8 cellular contexts compared by ENCODE assay signal in genomic region chr7:38932509-38933168, GRCh38. TPM values are rescaled to one million over a fixed set of nuclear protein-coding genes. Genes with fewer than 3 reads are reported as not detected.
DNase-seq lines count a peak whose midpoint lies in the region; ATAC-seq, FAIRE-seq and TF ChIP-seq lines count a peak whose summit lies in the region.

No MANE protein-coding gene starts in this region.

- CTCF ChIA-PET in HepG2 (lab: Yijun Ruan, JAX; ENCODE audit: low intra/inter-chr PET ratio, low total read pairs), result interaction anchor here (1.2 to 1.4 kb wide), 2 partner anchors 532 to 587 kb away, joined by 6 to 9 read pairs; no protein-coding TSS in a partner anchor

- WGBS in HepG2 (ENCODE audit: low lambda C conversion rate), result 35% methylated on average over 6 of the region's 6 CpGs

- intact Hi-C loops in HepG2 (cut with micrococcal nuclease; ENCODE audit: unreplicated experiment), result loop anchor here (1.0 to 2.0 kb wide), 3 partner anchors 136 to 588 kb away; no protein-coding TSS in a partner anchor

- TF ChIP-seq CTCF in HFF-Myc (IDR thresholded peaks at IDR 0.05; ENCODE audit: low read depth, low read length, missing control alignments) (peak; percentile 97), cardiac fibroblast (IDR thresholded peaks at IDR 0.05; ENCODE audit: low read depth, low read length) (peak; percentile 97), HepG2 (CRISPR knock-in tag; IDR thresholded peaks at IDR 0.05) (peak; percentile 75)

- no peaks in the 10 kb centered on the region for H3K79me2 ChIP-seq in HepG2 (ENCODE audit: insufficient read depth, low read length)

- POLR2A ChIA-PET in HepG2 (lab: Yijun Ruan, JAX), result no interaction called here

- H3K36me3 ChIP-seq in HepG2 (replicated peaks in 1 of 2; ENCODE audit: control insufficient read depth in 1 of 2, insufficient read depth in 2 of 2, low read length in 2 of 2), result no peaks in the 10 kb centered on the region

- no peaks in the 10 kb centered on the region for H3K4me1 ChIP-seq in HepG2 (ENCODE audit: insufficient read depth, low read length)

- H4K20me1 ChIP-seq in HepG2 (ENCODE audit: insufficient read depth, low read length), result no peaks in the 10 kb centered on the region

- no peaks in the 10 kb centered on the region for H3K9me3 ChIP-seq in HepG2 (ENCODE audit: low read length)

- 0 out of 2 replicates have a peak, but pooled peaks have one; percentile 28 for TF ChIP-seq RAD21 in HepG2 (CRISPR knock-in tag; IDR thresholded peaks at IDR 0.05)

- in situ Hi-C loops in HepG2 (cut with HindIII; ENCODE audit: extremely low pct_ligation_motif_present, low pct_unique_long_range_greater_than_20kb), result loop anchor here (5.0 kb wide), 2 partner anchors 535 to 585 kb away; no protein-coding TSS in a partner anchor

- BruUV-seq in HepG2 (replicated peaks; lab: Mats Ljungman, UMichigan), result no TSS peak

- H3K4me2 ChIP-seq in HepG2 (ENCODE audit: low read depth, low read length), result no peak overlapping the region

- no peak for TF ChIP-seq POLR2A in HepG2 (IDR thresholded peaks at IDR 0.05; ENCODE audit: insufficient read depth in 1 of 2, low read depth in 2 of 2, low read length in 2 of 2)

- TF ChIP-seq EP300 in HepG2 (IDR thresholded peaks at IDR 0.05; ENCODE audit: low read depth in 2 of 2, low read length in 2 of 2), result no peak
- no peak for TF ChIP-seq EP300 in HepG2 (CRISPR knock-in tag; IDR thresholded peaks at IDR 0.05; ENCODE audit: borderline replicate concordance)

- H3K27me3 ChIP-seq in HepG2 (ENCODE audit: control insufficient read depth in 1 of 2, insufficient read depth in 2 of 2, low read length in 2 of 2), result no peaks in the 10 kb centered on the region

- H2AFZ ChIP-seq in HepG2 (ENCODE audit: low read length), result no peak overlapping the region

- H3K4me3 ChIP-seq in HFF-Myc (replicated peaks; ENCODE audit: low read depth, low read length) (no peak overlapping the region), cardiac fibroblast (replicated peaks in 1 of 2; ENCODE audit: low read depth in 2 of 2, low read length in 2 of 2) (no peak overlapping the region), HepG2 (replicated peaks in 1 of 3; ENCODE audit: insufficient read depth in 1 of 3, low read depth in 2 of 3, low read length in 3 of 3) (no peak overlapping the region)

- no peak overlapping the region for H3K27ac ChIP-seq in HepG2 (ENCODE audit: extremely low read length, insufficient read depth, low read length)

- no peak for FAIRE-seq in HepG2 (lab: Jason Lieb, UNC)

- no peak overlapping the region for H3K9ac ChIP-seq in HepG2 (ENCODE audit: insufficient read depth, low read depth, low read length)

- DNase-seq in NCI-H446 (lab: John Stamatoyannopoulos, UW) (peak; percentile 10 to 65), NCI-H446 treated with DMSO at 0.1 percent for 48 hours (lab: John Stamatoyannopoulos, UW) (no peak), HFF-Myc (ENCODE audit: extremely low read depth, low read depth) (no peak), NCI-H128 (lab: John Stamatoyannopoulos, UW; ENCODE audit: unreplicated experiment) (peak; percentile 36), T-helper 2 cell (peak in 3 of 5 experiments; percentile 11 to 50 (median 18)), cardiac fibroblast (ENCODE audit: low read depth in 2 of 2) (peak; percentile 65 to 66), HepG2 (ENCODE audit: low spot score) (peak; percentile 28)
- peak; percentile 13 to 22 for DNase-seq in stimulated activated CD8-positive, alpha-beta memory T cell treated with anti-CD3 and anti-CD28 coated beads, Interleukin-15, amount 100 ng/mL, for 48 hours (ENCODE audit: low read depth in 2 of 2)

- ATAC-seq in HepG2, result peak; percentile 54; the same call in 2 of the 3 replicates

TF ChIP-seq in HepG2, 621 proteins besides CTCF, POLR2A, EP300 and RAD21 (continues in another document):
- TF ChIP-seq FOXA1 (IDR thresholded peaks at IDR 0.05) (no peak), FOXA1 (CRISPR knock-in tag; IDR thresholded peaks at IDR 0.05) (0 out of 2 replicates have a peak, but pooled peaks have one; percentile 9), ASH2L (IDR thresholded peaks at IDR 0.05; ENCODE audit: insufficient read length, low read depth, low read length) (peak; percentile 23), THAP9 (CRISPR knock-in tag; IDR thresholded peaks at IDR 0.05; ENCODE audit: borderline replicate concordance) (no peak), FOXP1 (IDR thresholded peaks at IDR 0.05) (peak; percentile 91), FOXP1 (CRISPR knock-in tag; IDR thresholded peaks at IDR 0.05) (peak; percentile 97)

RNA-seq across cellular contexts. Expression of gene VPS41, which starts 23.6 kb away (rescaled TPM):
- 43.4 and 65.0 TPM in 2 replicates for total RNA-seq in HepG2 (2016; rRNA removed; fragmentation: Illumina TruSeq; extraction: Trizol)
- total RNA-seq in HepG2 (2016; cell fraction: cytosol; rRNA removed; fragmentation: Illumina TruSeq; extraction: Trizol; ENCODE audit: low read depth), result 2.5 and 3.7 TPM in 2 replicates
- total RNA-seq in HepG2 (2016; cell fraction: insoluble cytoplasmic fraction; rRNA removed; fragmentation: Illumina TruSeq; extraction: Trizol), result 41.0 and 59.0 TPM in 2 replicates
- 6.3 and 6.4 TPM in 2 replicates for total RNA-seq in HepG2 (2016; cell fraction: membrane; rRNA removed; fragmentation: Illumina TruSeq; extraction: Trizol)
- 49.7 and 54.1 TPM in 2 replicates for total RNA-seq in HepG2 (2016; cell fraction: nucleus; rRNA removed; fragmentation: Illumina TruSeq; extraction: Trizol)
- polyA plus RNA-seq in HepG2 (2011; rRNA removed), result 12.1 and 12.3 TPM in 2 replicates
- 4.7 and 6.7 TPM in 2 replicates for polyA plus RNA-seq in HepG2 (2011; cell fraction: cytosol; rRNA removed)
- polyA plus RNA-seq in HepG2 (2011; cell fraction: nucleus; rRNA removed), result 26.2 and 26.3 TPM in 2 replicates
- polyA plus RNA-seq in HepG2 (2012), result 17.4 and 23.5 TPM in 2 replicates
- polyA plus RNA-seq in HepG2 (2016; cell fraction: cytosol; fragmentation: Illumina TruSeq; extraction: Trizol; ENCODE audit: low read depth), result 0.51 and 0.87 TPM in 2 replicates
- polyA plus RNA-seq in HepG2 (2016; cell fraction: insoluble cytoplasmic fraction; fragmentation: Illumina TruSeq; extraction: Trizol; ENCODE audit: low read depth), result 24.1 and 25.2 TPM in 2 replicates
- 2.3 and 2.5 TPM in 2 replicates for polyA plus RNA-seq in HepG2 (2016; cell fraction: membrane; fragmentation: Illumina TruSeq; extraction: Trizol; ENCODE audit: low read depth)
- 31.5 and 34.5 TPM in 2 replicates for polyA plus RNA-seq in HepG2 (2016; cell fraction: nucleus; fragmentation: Illumina TruSeq; extraction: Trizol; ENCODE audit: insufficient read depth, low read depth)
- 10.6 and 14.4 TPM in 2 replicates for polyA minus RNA-seq in HepG2 (2011; rRNA and poly(A)+ RNA removed; ENCODE audit: low replicate concordance)
- 8.8 and 9.3 TPM in 2 replicates for polyA minus RNA-seq in HepG2 (2011; cell fraction: cytosol; rRNA and poly(A)+ RNA removed)
- polyA minus RNA-seq in HepG2 (2011; cell fraction: nucleus; rRNA and poly(A)+ RNA removed), result 77.6 and 88.6 TPM in 2 replicates

RNA-seq across cellular contexts. Expression of gene POU6F2, which starts 45.1 kb away (rescaled TPM):
- not detected in 2 replicates for total RNA-seq in HepG2 (2016; rRNA removed; fragmentation: Illumina TruSeq; extraction: Trizol)
- total RNA-seq in HepG2 (2016; cell fraction: cytosol; rRNA removed; fragmentation: Illumina TruSeq; extraction: Trizol; ENCODE audit: low read depth), result not detected in 2 replicates
- total RNA-seq in HepG2 (2016; cell fraction: insoluble cytoplasmic fraction; rRNA removed; fragmentation: Illumina TruSeq; extraction: Trizol), result not detected in 2 replicates
- total RNA-seq in HepG2 (2016; cell fraction: membrane; rRNA removed; fragmentation: Illumina TruSeq; extraction: Trizol), result not detected in 2 replicates
- total RNA-seq in HepG2 (2016; cell fraction: nucleus; rRNA removed; fragmentation: Illumina TruSeq; extraction: Trizol), result not detected in 2 replicates
- not detected in 2 replicates for polyA plus RNA-seq in HepG2 (2011; rRNA removed)
- polyA plus RNA-seq in HepG2 (2011; cell fraction: cytosol; rRNA removed), result not detected in 2 replicates
- 0.23 TPM in 1 of 2 replicates, not detected in the other for polyA plus RNA-seq in HepG2 (2011; cell fraction: nucleus; rRNA removed)
- polyA plus RNA-seq in HepG2 (2012), result not detected in 2 replicates
- not detected in 2 replicates for polyA plus RNA-seq in HepG2 (2016; cell fraction: cytosol; fragmentation: Illumina TruSeq; extraction: Trizol; ENCODE audit: low read depth)
- not detected in 2 replicates for polyA plus RNA-seq in HepG2 (2016; cell fraction: insoluble cytoplasmic fraction; fragmentation: Illumina TruSeq; extraction: Trizol; ENCODE audit: low read depth)
- polyA plus RNA-seq in HepG2 (2016; cell fraction: membrane; fragmentation: Illumina TruSeq; extraction: Trizol; ENCODE audit: low read depth), result not detected in 2 replicates
- not detected in 2 replicates for polyA plus RNA-seq in HepG2 (2016; cell fraction: nucleus; fragmentation: Illumina TruSeq; extraction: Trizol; ENCODE audit: insufficient read depth, low read depth)
- not detected in 2 replicates for polyA minus RNA-seq in HepG2 (2011; rRNA and poly(A)+ RNA removed; ENCODE audit: low replicate concordance)
- not detected in 2 replicates for polyA minus RNA-seq in HepG2 (2011; cell fraction: cytosol; rRNA and poly(A)+ RNA removed)
- polyA minus RNA-seq in HepG2 (2011; cell fraction: nucleus; rRNA and poly(A)+ RNA removed), result not detected in 2 replicates

Comparison
In these comparisons a context has a peak if more than half of its experiments do, and no peak if none do; other contexts are left out.
1. DNase-seq: peak in NCI-H446 (2 of 2), NCI-H128 (single experiment), T-helper 2 cell (3 of 5), cardiac fibroblast (2 of 2), HepG2 (single experiment) and stimulated activated CD8-positive, alpha-beta memory T cell treated with anti-CD3 and anti-CD28 coated beads, Interleukin-15, amount 100 ng/mL, for 48 hours (2 of 2); none in NCI-H446 treated with DMSO at 0.1 percent for 48 hours (single experiment) and HFF-Myc (single experiment).
2. Peak in every context shown above with its lines, with median percentiles within 50 percentile points of each other: CTCF ChIP-seq.